11 cellular contexts compared by ENCODE assay signal in genomic region chr1:150720098-150720497, GRCh38. TPM values are rescaled to one million over a fixed set of nuclear protein-coding genes. Genes with fewer than 3 reads are reported as not detected.
"Had no signal": no experiment of that assay in that cellular context is flagged by ENCODE, and none has a peak within 500 bp of the region (broad histone marks: within the 10 kb centered on the region; RNA-seq: fewer than 3 reads in every experiment).

No MANE protein-coding gene starts in this region.

- FAIRE-seq: H1, H54, HTR-8/SVneo had no signal

- H3K4me3 Mint-ChIP-seq: H9, HFFc6 had no signal

- H3K4me1 Mint-ChIP-seq: H9 had no signal

- H3K4me2 ChIP-seq: KMS-11 had no signal

- DNase-seq: GM23248, H9, HCEC 1CT, HFFc6, IMR-90, KBM-7 had no signal

- H3K4me3 ChIP-seq: GM23248 had no signal

- H3K27ac Mint-ChIP-seq: H9, HFFc6 had no signal

- H2AFZ ChIP-seq: GM23248 had no signal

- H3K9ac ChIP-seq: GM23248, KMS-11 had no signal

- H3K9me3 Mint-ChIP-seq: HFFc6 had no signal

- H3K27ac ChIP-seq: GM23248, KMS-11 had no signal

RNA-seq across cellular contexts. Expression of gene HORMAD1, which starts 0.6 kb away (rescaled TPM):
- total RNA-seq: GM23248, H1, H9, HFFc6, HT-29, IMR-90 had no signal
- polyA plus RNA-seq: GM23248, H1, IMR-90 had no signal

RNA-seq across cellular contexts. Expression of gene CTSS, which starts 45.5 kb away (rescaled TPM):
- total RNA-seq: H1, H9 had no signal
- polyA plus RNA-seq: H1 had no signal
